In the genomic region with DNA sequence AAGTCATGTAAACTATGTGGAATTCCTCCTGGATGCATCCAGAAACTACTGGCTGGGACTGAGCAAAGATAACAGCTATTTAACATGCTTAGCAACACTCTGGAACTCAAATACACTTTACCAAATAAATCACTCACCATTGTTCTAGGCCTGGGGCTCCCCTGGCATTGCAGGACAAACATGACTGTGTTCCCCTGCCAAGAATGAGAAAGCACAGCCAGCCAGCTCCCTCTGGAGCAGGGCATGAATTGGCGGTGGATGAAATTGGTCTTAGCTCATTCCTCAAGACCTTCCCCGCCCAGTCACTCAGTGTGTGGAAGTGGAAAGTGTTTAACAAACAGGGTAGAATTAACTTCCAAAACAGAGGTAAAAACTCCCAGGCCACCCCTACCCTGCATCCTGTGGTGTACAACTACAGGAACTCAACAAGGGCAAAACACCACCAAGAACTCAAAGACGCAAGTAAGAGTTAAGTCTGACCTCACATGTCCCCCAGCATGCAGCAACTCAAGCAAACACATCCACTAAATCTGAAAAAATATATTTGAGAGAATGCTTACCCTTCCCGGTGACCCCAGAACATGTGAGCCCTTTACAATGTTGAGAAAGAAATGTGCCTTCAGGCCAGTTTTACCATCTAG, we compare ENCODE assay signal across 9 cellular contexts. TPM values are rescaled to one million over a fixed set of nuclear protein-coding genes. Genes with fewer than 3 reads are reported as not detected.
DNase-seq lines count a peak whose midpoint lies in the region; ATAC-seq and TF ChIP-seq lines count a peak whose summit lies in the region.
"Had no signal": no experiment of that assay in that cellular context is flagged by ENCODE, and none has a peak within 500 bp of the region (broad histone marks: within the 10 kb centered on the region; RNA-seq: fewer than 3 reads in every experiment).

No MANE protein-coding gene starts in this region.

- POLR2A ChIA-PET in CD8-positive, alpha-beta memory T cell (lab: Charles Lee) = no interaction called here

- DNase-seq in M059J (ENCODE audit: low read depth) = peak; percentile 94
- peak; percentile 35 for DNase-seq in cerebellum (ENCODE audit: low spot score)
- DNase-seq in NK-92 (lab: John Stamatoyannopoulos, UW; ENCODE audit: unreplicated experiment) = no peak
- DNase-seq in NCI-H1930 (lab: John Stamatoyannopoulos, UW) = no peak
- no peak for DNase-seq in GM23338 (ENCODE audit: low spot score)
- no peak for DNase-seq in CD8-positive, alpha-beta memory T cell

- H3K4me1 Mint-ChIP-seq in GM23338 = no peaks in the 10 kb centered on the region
- no peaks in the 10 kb centered on the region for H3K4me1 Mint-ChIP-seq in CD8-positive, alpha-beta memory T cell

- H3K4me3 ChIP-seq in GM23338 = no peak overlapping the region
- no peak overlapping the region for H3K4me3 ChIP-seq in CD8-positive, alpha-beta memory T cell (ENCODE audit: low read length)

- no peaks in the 10 kb centered on the region for H3K79me2 ChIP-seq in GM23338 (replicated peaks; ENCODE audit: insufficient read depth)

- CTCF ChIA-PET in CD8-positive, alpha-beta memory T cell (lab: Charles Lee) = no interaction called here

- no peaks in the 10 kb centered on the region for H3K27me3 Mint-ChIP-seq in GM23338 (ENCODE audit: insufficient read depth, low read depth, poor library complexity)
- peaks cover 12 to 51% of the 10 kb centered on the region in 2 donors for H3K27me3 Mint-ChIP-seq in CD8-positive, alpha-beta memory T cell

- no peaks in the 10 kb centered on the region for H4K20me1 ChIP-seq in GM23338 (replicated peaks; ENCODE audit: insufficient read depth)

- no peak overlapping the region for H3K27ac Mint-ChIP-seq in GM23338
- no peak overlapping the region for H3K27ac Mint-ChIP-seq in CD8-positive, alpha-beta memory T cell

- no peak overlapping the region for H2AFZ ChIP-seq in GM23338

- no peak for TF ChIP-seq CTCF in GM23338 (conservative IDR thresholded peaks at IDR 0.05; ENCODE audit: low read depth in 2 of 2)

- no peaks in the 10 kb centered on the region for H3F3A ChIP-seq in GM23338 (replicated peaks; ENCODE audit: low read depth)

- H3K4me1 ChIP-seq in GM23338 (ENCODE audit: insufficient read depth) = no peaks in the 10 kb centered on the region
- H3K4me1 ChIP-seq in CD8-positive, alpha-beta memory T cell (ENCODE audit: insufficient read depth, low read length) = no peaks in the 10 kb centered on the region

- H3K36me3 ChIP-seq in GM23338 (ENCODE audit: insufficient read depth) = no peaks in the 10 kb centered on the region
- no peaks in the 10 kb centered on the region for H3K36me3 ChIP-seq in CD8-positive, alpha-beta memory T cell (ENCODE audit: insufficient read depth, low read length)

- H3K27ac ChIP-seq in layer of hippocampus (ENCODE audit: low read depth, low read length) (peak overlapping the region; percentile 77), temporal lobe (ENCODE audit: low read depth, low read length) (peak overlapping the region; percentile 70), GM23338 (ENCODE audit: low read depth) (no peak overlapping the region)
- H3K27ac ChIP-seq in CD8-positive, alpha-beta memory T cell (ENCODE audit: low read depth, low read length) = no peak overlapping the region

- no peak overlapping the region for H3K4me2 ChIP-seq in GM23338

- no peak overlapping the region for H3K4me3 Mint-ChIP-seq in GM23338
- no peak overlapping the region for H3K4me3 Mint-ChIP-seq in CD8-positive, alpha-beta memory T cell

- peaks cover 7% of the 10 kb centered on the region; the same call in 2 of the 3 replicates for H3K9me3 Mint-ChIP-seq in GM23338
- H3K9me3 Mint-ChIP-seq in CD8-positive, alpha-beta memory T cell = peaks cover 0 to 13% (median 5%) of the 10 kb centered on the region in 5 donors

- H3K9me2 ChIP-seq in GM23338 (ENCODE audit: insufficient read depth) = no peaks in the 10 kb centered on the region; the same call in 1 of the 2 replicates

- no peaks in the 10 kb centered on the region for H3K9me3 ChIP-seq in CD8-positive, alpha-beta memory T cell (ENCODE audit: low read length)

- no peaks in the 10 kb centered on the region for H3K36me3 Mint-ChIP-seq in GM23338 (ENCODE audit: low read depth)
- no peaks in the 10 kb centered on the region for H3K36me3 Mint-ChIP-seq in CD8-positive, alpha-beta memory T cell

- no peak for ATAC-seq in GM23338

- no peaks in the 10 kb centered on the region for H3K27me3 ChIP-seq in layer of hippocampus (ENCODE audit: control insufficient read depth, insufficient read depth, low read length)
- H3K27me3 ChIP-seq in GM23338 (ENCODE audit: insufficient read depth) = no peaks in the 10 kb centered on the region
- H3K27me3 ChIP-seq in CD8-positive, alpha-beta memory T cell (ENCODE audit: insufficient read depth, low read length, poor library complexity, severe bottlenecking) = no peaks in the 10 kb centered on the region

TF ChIP-seq in GM23338, 12 proteins besides CTCF, POLR2A, EP300 and RAD21 (continues in another document):
- TF ChIP-seq EZH2 (IDR thresholded peaks at IDR 0.05; ENCODE audit: low read depth, unreplicated experiment) (no peak), ZNF331 (CRISPR knock-in tag; IDR thresholded peaks at IDR 0.05; ENCODE audit: low read depth) (no peak), EZH2phosphoT487 (IDR thresholded peaks at IDR 0.05; ENCODE audit: unreplicated experiment) (no peak), ZNF462 (CRISPR knock-in tag; IDR thresholded peaks at IDR 0.05) (no peak), POLR2AphosphoS5 (IDR thresholded peaks at IDR 0.05; ENCODE audit: low read depth) (no peak), ZNF114 (CRISPR knock-in tag; IDR thresholded peaks at IDR 0.05) (no peak)
- TF ChIP-seq, protein P1, sequence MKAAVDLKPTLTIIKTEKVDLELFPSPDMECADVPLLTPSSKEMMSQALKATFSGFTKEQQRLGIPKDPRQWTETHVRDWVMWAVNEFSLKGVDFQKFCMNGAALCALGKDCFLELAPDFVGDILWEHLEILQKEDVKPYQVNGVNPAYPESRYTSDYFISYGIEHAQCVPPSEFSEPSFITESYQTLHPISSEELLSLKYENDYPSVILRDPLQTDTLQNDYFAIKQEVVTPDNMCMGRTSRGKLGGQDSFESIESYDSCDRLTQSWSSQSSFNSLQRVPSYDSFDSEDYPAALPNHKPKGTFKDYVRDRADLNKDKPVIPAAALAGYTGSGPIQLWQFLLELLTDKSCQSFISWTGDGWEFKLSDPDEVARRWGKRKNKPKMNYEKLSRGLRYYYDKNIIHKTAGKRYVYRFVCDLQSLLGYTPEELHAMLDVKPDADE (IDR thresholded peaks at IDR 0.05) = no peak

RNA-seq across cellular contexts. Expression of gene BDKRB2, which starts 58.4 kb away (rescaled TPM):
- 2.6 and 3.8 TPM in 2 replicates for total RNA-seq in M059J (2014; rRNA removed; shearing (Covaris generic))
- 0.45 TPM for total RNA-seq in cerebellum
- 0.25 TPM for total RNA-seq in temporal lobe
- total RNA-seq in GM23338 (2014; rRNA removed; shearing (Covaris generic)) = 0.14 and 0.54 TPM in 2 replicates
- polyA plus RNA-seq in GM23338 (2016; fragmentation: Nextera tagmentation; extraction: Ambion mirVana) = 0.07 and 0.21 TPM in 2 replicates
- total RNA-seq in CD8-positive, alpha-beta memory T cell = not detected
- not detected for polyA plus RNA-seq in CD8-positive, alpha-beta memory T cell
- total RNA-seq: activated CD8-positive, alpha-beta memory T cell treated with anti-CD3 and anti-CD28 coated beads for 36 hours had no signal

Comparison
In these comparisons a context has a peak if more than half of its experiments do, and no peak if none do; other contexts are left out.
1. DNase-seq: peak in M059J (single experiment) and cerebellum (single experiment); none in NK-92 (single experiment), NCI-H1930 (0 of 2), GM23338 (single experiment) and CD8-positive, alpha-beta memory T cell (0 of 5).
2. H3K27ac ChIP-seq: peak in layer of hippocampus (single experiment) and temporal lobe (single experiment); none in GM23338 (single experiment) and CD8-positive, alpha-beta memory T cell (single experiment).